ENCODE assay signal across 9 cellular contexts in the genomic region with DNA sequence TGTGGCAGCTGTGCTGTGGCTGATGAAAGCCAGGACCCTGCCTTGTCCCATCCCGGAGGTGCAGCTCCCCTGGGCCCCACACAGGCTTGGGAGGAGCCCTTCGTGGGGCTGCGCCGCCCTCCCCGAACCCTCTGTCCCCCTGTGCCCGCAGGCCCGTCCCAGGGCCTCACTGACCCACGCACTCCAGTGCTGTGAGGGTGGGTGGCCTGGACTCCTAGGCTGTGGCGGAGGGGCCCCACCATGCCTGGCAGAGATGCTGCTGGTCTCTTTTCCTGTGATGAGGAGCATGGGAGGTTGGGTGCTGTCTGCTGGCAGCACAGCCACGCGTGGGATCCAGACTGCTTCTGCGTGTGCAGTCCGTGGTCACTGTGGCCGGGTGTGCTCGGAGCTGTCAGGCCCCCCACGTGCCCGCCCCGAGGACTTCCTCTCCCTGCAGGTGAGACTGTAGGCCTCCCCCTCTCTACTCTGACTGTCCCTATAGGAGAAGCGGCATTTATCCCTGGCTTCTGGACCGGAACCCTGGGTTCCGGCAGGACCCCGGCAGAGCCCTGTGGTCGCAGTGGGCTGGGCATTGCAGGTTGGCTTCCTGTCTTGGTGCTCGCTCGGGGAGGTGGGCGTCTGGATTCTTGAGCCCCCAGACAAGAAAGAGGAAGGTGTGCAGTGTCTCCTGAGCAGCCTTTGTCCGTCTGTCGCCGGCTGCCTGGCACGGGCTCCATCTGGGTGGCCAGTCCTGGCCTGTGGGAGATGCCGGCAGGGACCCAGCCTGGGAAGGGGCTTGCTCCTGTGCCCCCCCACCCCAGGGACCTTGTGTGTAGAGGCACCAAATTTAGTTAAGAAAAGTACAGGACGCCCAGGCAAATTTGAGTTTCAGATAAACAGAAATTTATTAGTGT. TPM values are rescaled to one million over a fixed set of nuclear protein-coding genes. Genes with fewer than 3 reads are reported as not detected.
DNase-seq lines count a peak whose midpoint lies in the region; ATAC-seq and TF ChIP-seq lines count a peak whose summit lies in the region.
"Had no signal": no experiment of that assay in that cellular context is flagged by ENCODE, and none has a peak within 500 bp of the region (broad histone marks: within the 10 kb centered on the region; RNA-seq: fewer than 3 reads in every experiment).

No MANE protein-coding gene starts in this region.

- peak overlapping the region; percentile 95 for H3K4me2 ChIP-seq in Karpas-422 (ENCODE audit: low read depth, low read length, poor library complexity, severe bottlenecking)

- DNase-seq in CD14-positive monocyte (ENCODE audit: low spot score) (no peak), Karpas-422 (no peak), neural crest cell (ENCODE audit: low read depth, low spot score) (no peak)
- DNase-seq: SW 1271 had no signal

- H3K27me3 ChIP-seq in Karpas-422 (ENCODE audit: low read length): no peaks in the 10 kb centered on the region

- H3K4me1 ChIP-seq in Karpas-422 (ENCODE audit: low read length): peaks cover 29% of the 10 kb centered on the region

- intact Hi-C loops in CD14-positive monocyte (cut with micrococcal nuclease): no loop called here
- intact Hi-C loops in dendritic cell treated with granulocyte-macrophage colony-stimulating factor and Interleukin-4, amounts not matched to agents 40 ng/mL and 50 ng/mL, for 4 days (cut with micrococcal nuclease): no loop called here

- H2AFZ ChIP-seq in Karpas-422 (ENCODE audit: low read length): no peak overlapping the region

- ATAC-seq in GM18868 (IDR thresholded peaks at IDR 0.05; ENCODE audit: unreplicated experiment) (no peak), HG03280 (IDR thresholded peaks at IDR 0.05; ENCODE audit: unreplicated experiment) (no peak), GM18870 (IDR thresholded peaks at IDR 0.05; ENCODE audit: unreplicated experiment) (no peak), HG03565 (IDR thresholded peaks at IDR 0.05; ENCODE audit: unreplicated experiment) (no peak)

- H3K27ac Mint-ChIP-seq in CD14-positive monocyte (peak overlapping the region in 1 of 7 donors; percentile 41), neural crest cell (ENCODE audit: unreplicated experiment) (peak overlapping the region; percentile 27)
- peak overlapping the region; percentile 45 for H3K27ac Mint-ChIP-seq in dendritic cell treated with granulocyte-macrophage colony-stimulating factor and Interleukin-4, amounts not matched to agents 40 ng/mL and 50 ng/mL, for 4 days

- no peaks in the 10 kb centered on the region for H3K9me2 ChIP-seq in Karpas-422 (replicated peaks; ENCODE audit: insufficient read depth, low read length)

- H4K20me1 ChIP-seq in Karpas-422 (ENCODE audit: insufficient read depth, low read depth, low read length): peaks cover 53% of the 10 kb centered on the region

- H3K4me3 ChIP-seq in Karpas-422 (ENCODE audit: low read length): peak overlapping the region; percentile 93

- H3K36me3 Mint-ChIP-seq in CD14-positive monocyte (peaks cover 12 to 35% of the 10 kb centered on the region in 2 donors), neural crest cell (ENCODE audit: low read depth) (peaks cover 3% of the 10 kb centered on the region)
- peaks cover 53% of the 10 kb centered on the region for H3K36me3 Mint-ChIP-seq in dendritic cell treated with granulocyte-macrophage colony-stimulating factor and Interleukin-4, amounts not matched to agents 40 ng/mL and 50 ng/mL, for 4 days (ENCODE audit: low read depth)

- H3K4me3 Mint-ChIP-seq in CD14-positive monocyte: peak overlapping the region; percentile 60 to 63
- peak overlapping the region; percentile 93 for H3K4me3 Mint-ChIP-seq in dendritic cell treated with granulocyte-macrophage colony-stimulating factor and Interleukin-4, amounts not matched to agents 40 ng/mL and 50 ng/mL, for 4 days
- peak overlapping the region; percentile 94 for H3K4me3 Mint-ChIP-seq in neural crest cell

- H3K27me3 Mint-ChIP-seq in CD14-positive monocyte (ENCODE audit: low read depth in 3 of 3) (peaks cover 2 to 11% (median 6%) of the 10 kb centered on the region in 3 donors), neural crest cell (ENCODE audit: low read depth) (no peaks in the 10 kb centered on the region)
- H3K27me3 Mint-ChIP-seq in dendritic cell treated with granulocyte-macrophage colony-stimulating factor and Interleukin-4, amounts not matched to agents 40 ng/mL and 50 ng/mL, for 4 days: peaks cover 17% of the 10 kb centered on the region

- no peak for TF ChIP-seq CTCF in CD14-positive monocyte (IDR thresholded peaks at IDR 0.05)
- TF ChIP-seq CTCF in neural crest cell (conservative IDR thresholded peaks at IDR 0.05): no peak

- H3K9me3 Mint-ChIP-seq in CD14-positive monocyte (peaks cover 0 to 3% (median 0%) of the 10 kb centered on the region in 7 donors), neural crest cell (peaks cover under 1% of the 10 kb centered on the region)
- H3K9me3 Mint-ChIP-seq in dendritic cell treated with granulocyte-macrophage colony-stimulating factor and Interleukin-4, amounts not matched to agents 40 ng/mL and 50 ng/mL, for 4 days: no peaks in the 10 kb centered on the region

- peaks cover 70% of the 10 kb centered on the region for H3K79me2 ChIP-seq in Karpas-422 (ENCODE audit: low read length)

- H3K36me3 ChIP-seq in Karpas-422 (ENCODE audit: insufficient read depth, low read length): peaks cover 16% of the 10 kb centered on the region

- H3K4me1 Mint-ChIP-seq in CD14-positive monocyte (peaks cover 28% of the 10 kb centered on the region), neural crest cell (peaks cover 24% of the 10 kb centered on the region)
- H3K4me1 Mint-ChIP-seq in dendritic cell treated with granulocyte-macrophage colony-stimulating factor and Interleukin-4, amounts not matched to agents 40 ng/mL and 50 ng/mL, for 4 days (ENCODE audit: low read depth): peaks cover 36% of the 10 kb centered on the region

- H3K9me3 ChIP-seq in Karpas-422 (ENCODE audit: low read length): no peaks in the 10 kb centered on the region

- peak overlapping the region; percentile 70; the same call in 1 of the 2 replicates for H3K27ac ChIP-seq in Karpas-422 (ENCODE audit: low read length)

- peak overlapping the region; percentile 95 for H3K9ac ChIP-seq in Karpas-422 (ENCODE audit: low read length)

RNA-seq across cellular contexts. Expression of a gene that starts 2.3 kb away (rescaled TPM):
- 1 to 10 TPM in 1 of 2 donors, under 1 TPM in 1; 0.91 to 2.0 TPM for polyA plus RNA-seq in CD14-positive monocyte
- total RNA-seq in Karpas-422 (2014; rRNA removed; shearing (Covaris generic); ENCODE audit: low replicate concordance): 94.6 and 204 TPM in 2 replicates
- 246 and 251 TPM in 2 replicates for total RNA-seq in neural crest cell

RNA-seq across cellular contexts. Expression of a gene that starts 23.6 kb away (rescaled TPM):
- under 1 TPM; 0.52 to 0.57 TPM for polyA plus RNA-seq in CD14-positive monocyte
- total RNA-seq in Karpas-422 (2014; rRNA removed; shearing (Covaris generic); ENCODE audit: low replicate concordance): 0.67 and 1.7 TPM in 2 replicates
- 4.4 and 5.2 TPM in 2 replicates for total RNA-seq in neural crest cell

RNA-seq across cellular contexts. Expression of a gene that starts 52.7 kb away (rescaled TPM):
- 1 to 10 TPM; 2.1 to 3.3 TPM for polyA plus RNA-seq in CD14-positive monocyte
- 0.45 TPM in 1 of 2 replicates, not detected in the other for total RNA-seq in Karpas-422 (2014; rRNA removed; shearing (Covaris generic); ENCODE audit: low replicate concordance)
- 38.3 and 39.3 TPM in 2 replicates for total RNA-seq in neural crest cell

Comparison
In these comparisons a context has a peak if more than half of its experiments do, and no peak if none do; other contexts are left out.
1. RNA of a gene that starts 52.7 kb away (total RNA-seq): 38.3 to 39.3 TPM in neural crest cell; 0.45 TPM in Karpas-422; every median in the first group is over 10 times any median in the second.
2. Peak in every context shown above with its lines, with median percentiles within 50 percentile points of each other: H3K4me3 Mint-ChIP-seq.